Comparison of ENCODE assay signal across 1 cellular context in genomic region chr19:4774136-4774535, GRCh38.
TF ChIP-seq lines count a peak whose summit lies in the region.

No MANE protein-coding gene starts in this region.

TF ChIP-seq in HCT116, 20 proteins besides CTCF, POLR2A, EP300 and RAD21 (continued from another document):
- TF ChIP-seq REST (IDR thresholded peaks at IDR 0.05; ENCODE audit: low read depth) = no peak
- TF ChIP-seq ZBTB33 (IDR thresholded peaks at IDR 0.05; ENCODE audit: extremely low read depth, insufficient replicate concordance, low read length) = no peak
- TF ChIP-seq FOSL1 (IDR thresholded peaks at IDR 0.05; ENCODE audit: low read depth) = no peak
- no peak for TF ChIP-seq EGR1 (IDR thresholded peaks at IDR 0.05; ENCODE audit: low read depth)
- no peak for TF ChIP-seq POLR2AphosphoS5 (IDR thresholded peaks at IDR 0.05; ENCODE audit: low read depth, low read length)
- TF ChIP-seq EZH2phosphoT487 (IDR thresholded peaks at IDR 0.05; ENCODE audit: borderline replicate concordance) = no peak
- TF ChIP-seq ZNF274 (IDR thresholded peaks at IDR 0.05; ENCODE audit: low read depth, low read length) = no peak
- no peak for TF ChIP-seq JUND (IDR thresholded peaks at IDR 0.05)
- no peak for TF ChIP-seq CEBPB (IDR thresholded peaks at IDR 0.05; ENCODE audit: low read depth)
- TF ChIP-seq ZFX (IDR thresholded peaks at IDR 0.05) = no peak
- no peak for TF ChIP-seq CBX3 (IDR thresholded peaks at IDR 0.05; ENCODE audit: low read depth)
